ENCODE assay signal across 29 cellular contexts in the genomic region with DNA sequence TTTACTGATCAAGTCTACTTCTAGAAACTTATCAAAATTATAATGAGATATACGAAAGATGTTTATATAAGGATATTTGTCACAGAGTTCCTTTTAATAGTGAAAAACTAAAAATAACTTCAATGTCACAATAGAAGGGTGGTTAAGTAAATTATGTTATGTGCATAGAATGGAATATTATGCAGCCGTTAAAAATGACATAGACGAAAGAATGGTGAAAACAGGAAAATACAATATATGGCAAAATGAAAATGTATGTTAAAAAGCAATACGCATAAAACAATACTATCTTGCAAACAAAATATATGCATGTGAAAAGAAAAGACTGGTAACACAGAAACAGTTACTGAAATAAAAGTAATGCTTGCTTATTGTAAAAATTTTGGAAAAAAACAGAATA.
"Had no signal": no experiment of that assay in that cellular context is flagged by ENCODE, and none has a peak within 500 bp of the region (broad histone marks: within the 10 kb centered on the region; RNA-seq: fewer than 3 reads in every experiment).

No MANE protein-coding gene starts in this region.

- H3K4me3 Mint-ChIP-seq: stimulated activated effector memory CD8-positive, alpha-beta T cell treated with anti-CD3 and anti-CD28 coated beads, Interleukin-12 subunit alpha, Interleukin-12 subunit beta, amount 100 ng/mL, for 72 hours; stimulated activated memory B cell treated with anti-CD40 and anti-IgM and Interleukin-4, amounts not matched to agents 10 μg/mL and 1 μg/mL and 100 μg/mL, for 72 hours; stimulated activated naive B cell treated with anti-CD40 and anti-IgM and Interleukin-4, amounts not matched to agents 10 μg/mL and 1 μg/mL and 100 μg/mL, for 72 hours; stimulated activated naive CD8-positive, alpha-beta T cell treated with anti-CD3 and anti-CD28 coated beads, Interleukin-15, amount 100 ng/mL, for 72 hours; stimulated activated naive CD8-positive, alpha-beta T cell treated with anti-CD3 and anti-CD28 coated beads, Interleukin-15, Interleukin-2, amounts not matched to agents 100 ng/mL and 50 ng/mL, for 24 hours; type B pancreatic cell had no signal

- H3K27ac Mint-ChIP-seq: stimulated activated effector memory CD8-positive, alpha-beta T cell treated with anti-CD3 and anti-CD28 coated beads, Interleukin-12 subunit alpha, Interleukin-12 subunit beta, amount 100 ng/mL, for 72 hours; stimulated activated memory B cell treated with anti-CD40 and anti-IgM and Interleukin-4, amounts not matched to agents 10 μg/mL and 1 μg/mL and 100 μg/mL, for 72 hours; stimulated activated naive B cell treated with anti-CD40 and anti-IgM and Interleukin-4, amounts not matched to agents 10 μg/mL and 1 μg/mL and 100 μg/mL, for 72 hours; stimulated activated naive CD8-positive, alpha-beta T cell treated with anti-CD3 and anti-CD28 coated beads, Interleukin-15, Interleukin-2, amounts not matched to agents 100 ng/mL and 50 ng/mL, for 24 hours; type B pancreatic cell had no signal

- H3K4me1 Mint-ChIP-seq: stimulated activated effector memory CD8-positive, alpha-beta T cell treated with anti-CD3 and anti-CD28 coated beads, Interleukin-12 subunit alpha, Interleukin-12 subunit beta, amount 100 ng/mL, for 72 hours had no signal

- H3K27me3 Mint-ChIP-seq: stimulated activated memory B cell treated with anti-CD40 and anti-IgM and Interleukin-4, amounts not matched to agents 10 μg/mL and 1 μg/mL and 100 μg/mL, for 72 hours; stimulated activated naive B cell treated with anti-CD40 and anti-IgM and Interleukin-4, amounts not matched to agents 10 μg/mL and 1 μg/mL and 100 μg/mL, for 72 hours; stimulated activated naive CD8-positive, alpha-beta T cell treated with anti-CD3 and anti-CD28 coated beads, Interleukin-15, amount 100 ng/mL, for 72 hours; stimulated activated naive CD8-positive, alpha-beta T cell treated with anti-CD3 and anti-CD28 coated beads, Interleukin-15, Interleukin-2, amounts not matched to agents 100 ng/mL and 50 ng/mL, for 24 hours; type B pancreatic cell had no signal

- H3K36me3 ChIP-seq: thyroid gland, transverse colon, upper lobe of right lung, uterus, vagina had no signal

- H3K27me3 ChIP-seq: stomach, suprapubic skin, testis, thyroid gland, tibial artery, tibial nerve, transverse colon, upper lobe of left lung, upper lobe of right lung, uterus, vagina had no signal

- H3K9me3 Mint-ChIP-seq: stimulated activated effector memory CD8-positive, alpha-beta T cell treated with anti-CD3 and anti-CD28 coated beads, Interleukin-12 subunit alpha, Interleukin-12 subunit beta, amount 100 ng/mL, for 72 hours; stimulated activated memory B cell treated with anti-CD40 and anti-IgM and Interleukin-4, amounts not matched to agents 10 μg/mL and 1 μg/mL and 100 μg/mL, for 72 hours; stimulated activated naive B cell treated with anti-CD40 and anti-IgM and Interleukin-4, amounts not matched to agents 10 μg/mL and 1 μg/mL and 100 μg/mL, for 72 hours; stimulated activated naive CD8-positive, alpha-beta T cell treated with anti-CD3 and anti-CD28 coated beads, Interleukin-15, amount 100 ng/mL, for 72 hours; stimulated activated naive CD8-positive, alpha-beta T cell treated with anti-CD3 and anti-CD28 coated beads, Interleukin-15, Interleukin-2, amounts not matched to agents 100 ng/mL and 50 ng/mL, for 24 hours; type B pancreatic cell had no signal

- DNase-seq: stimulated activated CD4-positive, alpha-beta T cell treated with anti-CD3 and anti-CD28 coated beads, Interleukin-2, amount 100 ng/mL, for 48 hours; stimulated activated CD4-positive, alpha-beta T cell treated with anti-CD3 and anti-CD28 coated beads, Interleukin-4, amount 100 ng/mL, for 1 hour; stimulated activated CD4-positive, alpha-beta T cell treated with anti-CD3 and anti-CD28 coated beads, Interleukin-4, amount 100 ng/mL, for 24 hours; stimulated activated CD4-positive, alpha-beta T cell treated with anti-CD3 and anti-CD28 coated beads, Interleukin-4, amount 100 ng/mL, for 4 hours; stimulated activated CD8-positive, alpha-beta memory T cell treated with anti-CD3 and anti-CD28 coated beads, Interleukin-4, amount 100 ng/mL, for 48 hours; stimulated activated naive B cell treated with anti-CD40 and anti-IgM and Interleukin-4, amounts not matched to agents 10 μg/mL and 1 μg/mL and 100 μg/mL, for 72 hours; stimulated activated naive CD4-positive, alpha-beta T cell; stimulated activated naive CD4-positive, alpha-beta T cell treated with Interleukin-2 at 50 U/mL for 16 hours; stimulated activated naive CD8-positive, alpha-beta T cell treated with anti-CD3 and anti-CD28 coated beads, Interleukin-15, amount 100 ng/mL, for 72 hours; stimulated activated naive CD8-positive, alpha-beta T cell treated with anti-CD3 and anti-CD28 coated beads, Interleukin-15, Interleukin-2, amounts not matched to agents 100 U/mL and 50 U/mL, for 24 hours; stomach; substantia nigra; testis; thyroid gland; tibial artery; transverse colon; trophoblast cell; upper lobe of left lung; upper lobe of right lung; uterus had no signal

- H3K4me1 ChIP-seq: stomach, suprapubic skin, testis, thyroid gland, tibial artery, tibial nerve, transverse colon, upper lobe of left lung, upper lobe of right lung, uterus, vagina had no signal

- H3K27ac ChIP-seq: stomach, suprapubic skin, testis, thoracic aorta, thyroid gland, tibial artery, tibial nerve, transverse colon, upper lobe of left lung, upper lobe of right lung, uterus, vagina had no signal

- H3K9me3 ChIP-seq: stomach, suprapubic skin, testis, thoracic aorta, thyroid gland, tibial artery, tibial nerve, transverse colon, upper lobe of left lung, upper lobe of right lung, uterus, vagina had no signal

- H3K4me3 ChIP-seq: stomach, suprapubic skin, testis, thoracic aorta, thyroid gland, tibial artery, tibial nerve, transverse colon, upper lobe of left lung, upper lobe of right lung, uterus, vagina had no signal

- ATAC-seq: stimulated activated effector memory CD8-positive, alpha-beta T cell treated with anti-CD3 and anti-CD28 coated beads, Interleukin-12 subunit alpha, Interleukin-12 subunit beta, amount 100 ng/mL, for 72 hours; stimulated activated memory B cell treated with anti-CD40 and anti-IgM and Interleukin-4, amounts not matched to agents 10 μg/mL and 1 μg/mL and 100 μg/mL, for 72 hours; stimulated activated naive B cell treated with anti-CD40 and anti-IgM and Interleukin-4, amounts not matched to agents 10 μg/mL and 1 μg/mL and 100 μg/mL, for 72 hours; stimulated activated naive CD8-positive, alpha-beta T cell treated with anti-CD3 and anti-CD28 coated beads, Interleukin-15, amount 100 ng/mL, for 72 hours; stimulated activated naive CD8-positive, alpha-beta T cell treated with anti-CD3 and anti-CD28 coated beads, Interleukin-15, Interleukin-2, amounts not matched to agents 100 U/mL and 50 U/mL, for 24 hours; upper lobe of right lung had no signal

- FAIRE-seq: urothelium cell line had no signal
